In the genomic region with DNA sequence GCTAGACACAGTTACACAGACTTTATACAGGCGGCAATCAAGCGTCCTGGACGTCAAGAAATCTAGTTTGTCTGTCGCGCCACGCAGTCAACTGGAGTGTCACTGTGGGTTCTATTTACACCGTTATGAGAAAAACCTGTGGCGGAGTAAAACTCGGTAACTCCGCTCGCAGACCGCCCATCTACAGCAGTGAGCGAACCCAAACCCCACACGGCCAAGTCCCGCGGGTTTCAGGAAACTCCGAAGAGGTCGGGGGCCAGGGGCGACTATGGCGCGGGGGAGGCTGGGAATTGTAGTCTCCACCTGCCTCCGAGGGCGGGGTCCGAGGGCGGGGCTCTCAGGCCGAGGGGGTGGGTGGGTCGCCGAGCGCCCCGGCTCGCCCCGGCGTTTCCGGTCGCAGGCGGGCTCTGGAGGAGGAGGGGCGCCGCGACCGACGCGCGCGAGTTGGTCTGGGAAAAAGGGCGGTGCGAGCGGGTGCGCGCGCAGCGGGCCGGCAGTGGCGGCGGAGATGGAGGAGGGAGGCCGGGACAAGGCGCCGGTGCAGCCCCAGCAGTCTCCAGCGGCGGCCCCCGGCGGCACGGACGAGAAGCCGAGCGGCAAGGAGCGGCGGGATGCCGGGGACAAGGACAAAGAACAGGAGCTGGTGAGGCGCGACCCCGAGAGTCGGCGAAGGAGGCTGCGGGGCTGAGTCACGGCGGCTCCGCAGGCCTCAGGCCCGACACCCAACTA, we compare ENCODE assay signal across 1 cellular context.
TF ChIP-seq lines count a peak whose summit lies in the region.

A gene (plus strand): TSS at position 483 of the 729 bp plus-strand sequence. CDS start 26 bp downstream, at position 509.

TF ChIP-seq in GM12878, 131 proteins besides CTCF, POLR2A, EP300 and RAD21 (continued from another document and continues in another):
- TF ChIP-seq, protein P1, sequence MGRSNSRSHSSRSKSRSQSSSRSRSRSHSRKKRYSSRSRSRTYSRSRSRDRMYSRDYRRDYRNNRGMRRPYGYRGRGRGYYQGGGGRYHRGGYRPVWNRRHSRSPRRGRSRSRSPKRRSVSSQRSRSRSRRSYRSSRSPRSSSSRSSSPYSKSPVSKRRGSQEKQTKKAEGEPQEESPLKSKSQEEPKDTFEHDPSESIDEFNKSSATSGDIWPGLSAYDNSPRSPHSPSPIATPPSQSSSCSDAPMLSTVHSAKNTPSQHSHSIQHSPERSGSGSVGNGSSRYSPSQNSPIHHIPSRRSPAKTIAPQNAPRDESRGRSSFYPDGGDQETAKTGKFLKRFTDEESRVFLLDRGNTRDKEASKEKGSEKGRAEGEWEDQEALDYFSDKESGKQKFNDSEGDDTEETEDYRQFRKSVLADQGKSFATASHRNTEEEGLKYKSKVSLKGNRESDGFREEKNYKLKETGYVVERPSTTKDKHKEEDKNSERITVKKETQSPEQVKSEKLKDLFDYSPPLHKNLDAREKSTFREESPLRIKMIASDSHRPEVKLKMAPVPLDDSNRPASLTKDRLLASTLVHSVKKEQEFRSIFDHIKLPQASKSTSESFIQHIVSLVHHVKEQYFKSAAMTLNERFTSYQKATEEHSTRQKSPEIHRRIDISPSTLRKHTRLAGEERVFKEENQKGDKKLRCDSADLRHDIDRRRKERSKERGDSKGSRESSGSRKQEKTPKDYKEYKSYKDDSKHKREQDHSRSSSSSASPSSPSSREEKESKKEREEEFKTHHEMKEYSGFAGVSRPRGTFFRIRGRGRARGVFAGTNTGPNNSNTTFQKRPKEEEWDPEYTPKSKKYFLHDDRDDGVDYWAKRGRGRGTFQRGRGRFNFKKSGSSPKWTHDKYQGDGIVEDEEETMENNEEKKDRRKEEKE (IDR thresholded peaks at IDR 0.05), result no peak
- TF ChIP-seq MYB (IDR thresholded peaks at IDR 0.05; ENCODE audit: borderline replicate concordance, low read depth, low read length) (no peak), IKZF1 (conservative IDR thresholded peaks at IDR 0.05) (peak; percentile 67; the same call in 1 of the 2 replicates), RAD51 (IDR thresholded peaks at IDR 0.05) (no peak), JUNB (IDR thresholded peaks at IDR 0.05) (no peak), RCOR1 (conservative IDR thresholded peaks at IDR 0.05; ENCODE audit: low read depth, low read length) (no peak; the same call in 1 of the 2 replicates), FOXM1 (IDR thresholded peaks at IDR 0.05; ENCODE audit: low read depth, low read length) (no peak), RFX5 (IDR thresholded peaks at IDR 0.05; ENCODE audit: low read depth, low read length) (no peak), STAT1 (conservative IDR thresholded peaks at IDR 0.05) (no peak), MYC (IDR thresholded peaks at IDR 0.05; ENCODE audit: insufficient read depth, insufficient read length, insufficient replicate concordance, low read length, severe bottlenecking) (no peak), TARDBP (IDR thresholded peaks at IDR 0.05; ENCODE audit: borderline replicate concordance) (no peak; the same call in 1 of the 2 replicates), NR2C2 (IDR thresholded peaks at IDR 0.05; ENCODE audit: borderline replicate concordance, control insufficient read depth, insufficient read length, low read depth) (no peak), BMI1 (IDR thresholded peaks at IDR 0.05; ENCODE audit: borderline replicate concordance) (no peak), JUND (IDR thresholded peaks at IDR 0.05; ENCODE audit: low read depth, low read length) (no peak), CHD2 (IDR thresholded peaks at IDR 0.05; ENCODE audit: borderline replicate concordance, low read depth, low read length) (peak; percentile 98), LARP7 (IDR thresholded peaks at IDR 0.05) (peak; percentile 75; the same call in 1 of the 2 replicates), HDAC2 (IDR thresholded peaks at IDR 0.05) (no peak), PAX8 (IDR thresholded peaks at IDR 0.05) (no peak), TCF12 (IDR thresholded peaks at IDR 0.05; ENCODE audit: low read depth, low read length) (no peak), KDM1A (IDR thresholded peaks at IDR 0.05; ENCODE audit: borderline replicate concordance) (no peak), TBL1XR1 (IDR thresholded peaks at IDR 0.05; ENCODE audit: low read depth, low read length) (peak; percentile 53; the same call in 1 of the 2 replicates), CBX3 (IDR thresholded peaks at IDR 0.05; ENCODE audit: borderline replicate concordance, low read depth) (no peak), BHLHE40 (IDR thresholded peaks at IDR 0.05; ENCODE audit: borderline replicate concordance in 1 of 2, low read depth in 2 of 2, low read length in 1 of 2) (no peak; a peak in 1 of 4 replicates), MEF2A (IDR thresholded peaks at IDR 0.05; ENCODE audit: insufficient read depth, low read depth, low read length) (no peak), IKZF2 (IDR thresholded peaks at IDR 0.05) (no peak), SMAD1 (IDR thresholded peaks at IDR 0.05; ENCODE audit: low read depth, partially characterized antibody) (peak; percentile 34), NFXL1 (IDR thresholded peaks at IDR 0.05; ENCODE audit: borderline replicate concordance) (no peak), POLR2AphosphoS2 (IDR thresholded peaks at IDR 0.05; ENCODE audit: low read depth, low read length) (peak; percentile 58; the same call in 1 of the 2 replicates), PAX5 (IDR thresholded peaks at IDR 0.05; ENCODE audit: borderline replicate concordance, low read depth, low read length) (no peak), NR2F1 (conservative IDR thresholded peaks at IDR 0.05) (0 out of 2 replicates have a peak, but pooled peaks have one; percentile 30), BRCA1 (IDR thresholded peaks at IDR 0.05; ENCODE audit: low read depth, low read length) (peak; percentile 77), ZNF207 (IDR thresholded peaks at IDR 0.05; ENCODE audit: borderline replicate concordance) (no peak), MTA2 (IDR thresholded peaks at IDR 0.05; ENCODE audit: low read depth) (no peak), HCFC1 (IDR thresholded peaks at IDR 0.05; ENCODE audit: low read length) (peak; percentile 89), EED (IDR thresholded peaks at IDR 0.05; ENCODE audit: low read depth) (no peak)
- TF ChIP-seq, protein P2, sequence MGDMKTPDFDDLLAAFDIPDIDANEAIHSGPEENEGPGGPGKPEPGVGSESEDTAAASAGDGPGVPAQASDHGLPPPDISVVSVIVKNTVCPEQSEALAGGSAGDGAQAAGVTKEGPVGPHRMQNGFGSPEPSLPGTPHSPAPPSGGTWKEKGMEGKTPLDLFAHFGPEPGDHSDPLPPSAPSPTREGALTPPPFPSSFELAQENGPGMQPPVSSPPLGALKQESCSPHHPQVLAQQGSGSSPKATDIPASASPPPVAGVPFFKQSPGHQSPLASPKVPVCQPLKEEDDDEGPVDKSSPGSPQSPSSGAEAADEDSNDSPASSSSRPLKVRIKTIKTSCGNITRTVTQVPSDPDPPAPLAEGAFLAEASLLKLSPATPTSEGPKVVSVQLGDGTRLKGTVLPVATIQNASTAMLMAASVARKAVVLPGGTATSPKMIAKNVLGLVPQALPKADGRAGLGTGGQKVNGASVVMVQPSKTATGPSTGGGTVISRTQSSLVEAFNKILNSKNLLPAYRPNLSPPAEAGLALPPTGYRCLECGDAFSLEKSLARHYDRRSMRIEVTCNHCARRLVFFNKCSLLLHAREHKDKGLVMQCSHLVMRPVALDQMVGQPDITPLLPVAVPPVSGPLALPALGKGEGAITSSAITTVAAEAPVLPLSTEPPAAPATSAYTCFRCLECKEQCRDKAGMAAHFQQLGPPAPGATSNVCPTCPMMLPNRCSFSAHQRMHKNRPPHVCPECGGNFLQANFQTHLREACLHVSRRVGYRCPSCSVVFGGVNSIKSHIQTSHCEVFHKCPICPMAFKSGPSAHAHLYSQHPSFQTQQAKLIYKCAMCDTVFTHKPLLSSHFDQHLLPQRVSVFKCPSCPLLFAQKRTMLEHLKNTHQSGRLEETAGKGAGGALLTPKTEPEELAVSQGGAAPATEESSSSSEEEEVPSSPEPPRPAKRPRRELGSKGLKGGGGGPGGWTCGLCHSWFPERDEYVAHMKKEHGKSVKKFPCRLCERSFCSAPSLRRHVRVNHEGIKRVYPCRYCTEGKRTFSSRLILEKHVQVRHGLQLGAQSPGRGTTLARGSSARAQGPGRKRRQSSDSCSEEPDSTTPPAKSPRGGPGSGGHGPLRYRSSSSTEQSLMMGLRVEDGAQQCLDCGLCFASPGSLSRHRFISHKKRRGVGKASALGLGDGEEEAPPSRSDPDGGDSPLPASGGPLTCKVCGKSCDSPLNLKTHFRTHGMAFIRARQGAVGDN (IDR thresholded peaks at IDR 0.05), result no peak
- TF ChIP-seq, protein P3, sequence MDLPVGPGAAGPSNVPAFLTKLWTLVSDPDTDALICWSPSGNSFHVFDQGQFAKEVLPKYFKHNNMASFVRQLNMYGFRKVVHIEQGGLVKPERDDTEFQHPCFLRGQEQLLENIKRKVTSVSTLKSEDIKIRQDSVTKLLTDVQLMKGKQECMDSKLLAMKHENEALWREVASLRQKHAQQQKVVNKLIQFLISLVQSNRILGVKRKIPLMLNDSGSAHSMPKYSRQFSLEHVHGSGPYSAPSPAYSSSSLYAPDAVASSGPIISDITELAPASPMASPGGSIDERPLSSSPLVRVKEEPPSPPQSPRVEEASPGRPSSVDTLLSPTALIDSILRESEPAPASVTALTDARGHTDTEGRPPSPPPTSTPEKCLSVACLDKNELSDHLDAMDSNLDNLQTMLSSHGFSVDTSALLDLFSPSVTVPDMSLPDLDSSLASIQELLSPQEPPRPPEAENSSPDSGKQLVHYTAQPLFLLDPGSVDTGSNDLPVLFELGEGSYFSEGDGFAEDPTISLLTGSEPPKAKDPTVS (IDR thresholded peaks at IDR 0.05; ENCODE audit: low read depth, low read length), result no peak
- TF ChIP-seq, protein P4, sequence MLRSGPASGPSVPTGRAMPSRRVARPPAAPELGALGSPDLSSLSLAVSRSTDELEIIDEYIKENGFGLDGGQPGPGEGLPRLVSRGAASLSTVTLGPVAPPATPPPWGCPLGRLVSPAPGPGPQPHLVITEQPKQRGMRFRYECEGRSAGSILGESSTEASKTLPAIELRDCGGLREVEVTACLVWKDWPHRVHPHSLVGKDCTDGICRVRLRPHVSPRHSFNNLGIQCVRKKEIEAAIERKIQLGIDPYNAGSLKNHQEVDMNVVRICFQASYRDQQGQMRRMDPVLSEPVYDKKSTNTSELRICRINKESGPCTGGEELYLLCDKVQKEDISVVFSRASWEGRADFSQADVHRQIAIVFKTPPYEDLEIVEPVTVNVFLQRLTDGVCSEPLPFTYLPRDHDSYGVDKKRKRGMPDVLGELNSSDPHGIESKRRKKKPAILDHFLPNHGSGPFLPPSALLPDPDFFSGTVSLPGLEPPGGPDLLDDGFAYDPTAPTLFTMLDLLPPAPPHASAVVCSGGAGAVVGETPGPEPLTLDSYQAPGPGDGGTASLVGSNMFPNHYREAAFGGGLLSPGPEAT (IDR thresholded peaks at IDR 0.05; ENCODE audit: low read depth), result 0 out of 2 replicates have a peak, but pooled peaks have one; percentile 8
- TF ChIP-seq, protein P5, sequence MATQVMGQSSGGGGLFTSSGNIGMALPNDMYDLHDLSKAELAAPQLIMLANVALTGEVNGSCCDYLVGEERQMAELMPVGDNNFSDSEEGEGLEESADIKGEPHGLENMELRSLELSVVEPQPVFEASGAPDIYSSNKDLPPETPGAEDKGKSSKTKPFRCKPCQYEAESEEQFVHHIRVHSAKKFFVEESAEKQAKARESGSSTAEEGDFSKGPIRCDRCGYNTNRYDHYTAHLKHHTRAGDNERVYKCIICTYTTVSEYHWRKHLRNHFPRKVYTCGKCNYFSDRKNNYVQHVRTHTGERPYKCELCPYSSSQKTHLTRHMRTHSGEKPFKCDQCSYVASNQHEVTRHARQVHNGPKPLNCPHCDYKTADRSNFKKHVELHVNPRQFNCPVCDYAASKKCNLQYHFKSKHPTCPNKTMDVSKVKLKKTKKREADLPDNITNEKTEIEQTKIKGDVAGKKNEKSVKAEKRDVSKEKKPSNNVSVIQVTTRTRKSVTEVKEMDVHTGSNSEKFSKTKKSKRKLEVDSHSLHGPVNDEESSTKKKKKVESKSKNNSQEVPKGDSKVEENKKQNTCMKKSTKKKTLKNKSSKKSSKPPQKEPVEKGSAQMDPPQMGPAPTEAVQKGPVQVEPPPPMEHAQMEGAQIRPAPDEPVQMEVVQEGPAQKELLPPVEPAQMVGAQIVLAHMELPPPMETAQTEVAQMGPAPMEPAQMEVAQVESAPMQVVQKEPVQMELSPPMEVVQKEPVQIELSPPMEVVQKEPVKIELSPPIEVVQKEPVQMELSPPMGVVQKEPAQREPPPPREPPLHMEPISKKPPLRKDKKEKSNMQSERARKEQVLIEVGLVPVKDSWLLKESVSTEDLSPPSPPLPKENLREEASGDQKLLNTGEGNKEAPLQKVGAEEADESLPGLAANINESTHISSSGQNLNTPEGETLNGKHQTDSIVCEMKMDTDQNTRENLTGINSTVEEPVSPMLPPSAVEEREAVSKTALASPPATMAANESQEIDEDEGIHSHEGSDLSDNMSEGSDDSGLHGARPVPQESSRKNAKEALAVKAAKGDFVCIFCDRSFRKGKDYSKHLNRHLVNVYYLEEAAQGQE (IDR thresholded peaks at IDR 0.05; ENCODE audit: low read depth, low read length), result no peak
- TF ChIP-seq, protein P6, sequence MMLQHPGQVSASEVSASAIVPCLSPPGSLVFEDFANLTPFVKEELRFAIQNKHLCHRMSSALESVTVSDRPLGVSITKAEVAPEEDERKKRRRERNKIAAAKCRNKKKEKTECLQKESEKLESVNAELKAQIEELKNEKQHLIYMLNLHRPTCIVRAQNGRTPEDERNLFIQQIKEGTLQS (IDR thresholded peaks at IDR 0.05; ENCODE audit: borderline replicate concordance, extremely low read depth, low read depth, low read length), result no peak
- TF ChIP-seq, protein P7, sequence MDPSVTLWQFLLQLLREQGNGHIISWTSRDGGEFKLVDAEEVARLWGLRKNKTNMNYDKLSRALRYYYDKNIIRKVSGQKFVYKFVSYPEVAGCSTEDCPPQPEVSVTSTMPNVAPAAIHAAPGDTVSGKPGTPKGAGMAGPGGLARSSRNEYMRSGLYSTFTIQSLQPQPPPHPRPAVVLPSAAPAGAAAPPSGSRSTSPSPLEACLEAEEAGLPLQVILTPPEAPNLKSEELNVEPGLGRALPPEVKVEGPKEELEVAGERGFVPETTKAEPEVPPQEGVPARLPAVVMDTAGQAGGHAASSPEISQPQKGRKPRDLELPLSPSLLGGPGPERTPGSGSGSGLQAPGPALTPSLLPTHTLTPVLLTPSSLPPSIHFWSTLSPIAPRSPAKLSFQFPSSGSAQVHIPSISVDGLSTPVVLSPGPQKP (IDR thresholded peaks at IDR 0.05; ENCODE audit: low read depth, low read length), result no peak; the same call in none of the 2 replicates
- TF ChIP-seq, protein P8, sequence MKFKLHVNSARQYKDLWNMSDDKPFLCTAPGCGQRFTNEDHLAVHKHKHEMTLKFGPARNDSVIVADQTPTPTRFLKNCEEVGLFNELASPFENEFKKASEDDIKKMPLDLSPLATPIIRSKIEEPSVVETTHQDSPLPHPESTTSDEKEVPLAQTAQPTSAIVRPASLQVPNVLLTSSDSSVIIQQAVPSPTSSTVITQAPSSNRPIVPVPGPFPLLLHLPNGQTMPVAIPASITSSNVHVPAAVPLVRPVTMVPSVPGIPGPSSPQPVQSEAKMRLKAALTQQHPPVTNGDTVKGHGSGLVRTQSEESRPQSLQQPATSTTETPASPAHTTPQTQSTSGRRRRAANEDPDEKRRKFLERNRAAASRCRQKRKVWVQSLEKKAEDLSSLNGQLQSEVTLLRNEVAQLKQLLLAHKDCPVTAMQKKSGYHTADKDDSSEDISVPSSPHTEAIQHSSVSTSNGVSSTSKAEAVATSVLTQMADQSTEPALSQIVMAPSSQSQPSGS (IDR thresholded peaks at IDR 0.05; ENCODE audit: low read length), result no peak
